8 cellular contexts compared by ENCODE assay signal in genomic region chr5:159341914-159342313, GRCh38. TPM values are rescaled to one million over a fixed set of nuclear protein-coding genes. Genes with fewer than 3 reads are reported as not detected.
DNase-seq lines count a peak whose midpoint lies in the region; ATAC-seq and TF ChIP-seq lines count a peak whose summit lies in the region.

No MANE protein-coding gene starts in this region.

- no peak overlapping the region for H4K8ac ChIP-seq in neuronal stem cell (ENCODE audit: low read depth, low read length)

- TF ChIP-seq CTCF in cardiac muscle cell (IDR thresholded peaks at IDR 0.05; ENCODE audit: low read depth, low read length) = no peak

- WGBS in neuronal stem cell (ENCODE audit: extremely low coverage in 2 of 2, insufficient read length in 2 of 2, insufficient replicate concordance in 1 of 2), 2 donors = no CpG with 5 or more reads among the region's 4 CpGs

- H3K9me3 ChIP-seq in cardiac muscle cell (ENCODE audit: low read depth) (no peaks in the 10 kb centered on the region), neuronal stem cell (replicated peaks in 1 of 2; ENCODE audit: control insufficient read depth in 2 of 2, insufficient read depth in 1 of 2, low read depth in 1 of 2, low read length in 2 of 2) (peaks cover 5 to 8% of the 10 kb centered on the region in 2 donors)

- H2BK15ac ChIP-seq in neuronal stem cell (ENCODE audit: low read length) = no peak overlapping the region

- H3K4me2 ChIP-seq in neuronal stem cell (ENCODE audit: insufficient read depth, low read length, poor library complexity, severe bottlenecking) = no peak overlapping the region

- no peak overlapping the region for H3K4ac ChIP-seq in neuronal stem cell (ENCODE audit: low read length)

- H3K79me1 ChIP-seq in neuronal stem cell (ENCODE audit: low read depth, low read length) = no peaks in the 10 kb centered on the region

- H2BK12ac ChIP-seq in neuronal stem cell (ENCODE audit: low read length) = no peak overlapping the region

- H3K4me3 ChIP-seq in cardiac muscle cell (no peak overlapping the region), neuronal stem cell (ENCODE audit: low read length in 2 of 2) (no peak overlapping the region)

- H2BK120ac ChIP-seq in neuronal stem cell (ENCODE audit: low read depth, low read length) = no peak overlapping the region

- H3K9ac ChIP-seq in neuronal stem cell (ENCODE audit: low read depth, low read length, poor library complexity) = no peak overlapping the region

- H3K27me3 ChIP-seq in cardiac muscle cell (no peaks in the 10 kb centered on the region), neuronal stem cell (ENCODE audit: control insufficient read depth in 3 of 3, insufficient read depth in 3 of 3, low read depth in 1 of 3, low read length in 3 of 3) (no peaks in the 10 kb centered on the region)

- peak; percentile 77 for DNase-seq in NOMO-1 treated with dmso at 0.1 percent for 144 hours (lab: John Stamatoyannopoulos, UW; ENCODE audit: unreplicated experiment)
- DNase-seq in activated T-cell treated with anti-CD3 and anti-CD28 coated beads for 48 hours (ENCODE audit: low read depth) = peak; percentile 41
- peak; percentile 45 to 70 for DNase-seq in cardiac muscle cell (ENCODE audit: low read depth in 1 of 2, low spot score in 1 of 2)
- peak; percentile 48 for DNase-seq in stimulated activated CD8-positive, alpha-beta memory T cell treated with anti-CD3 and anti-CD28 coated beads, Interleukin-12 subunit alpha, Interleukin-12 subunit beta, amount 100 ng/mL, for 1 hour (ENCODE audit: low read depth)
- no peak for DNase-seq in NCI-H345 (lab: John Stamatoyannopoulos, UW)
- DNase-seq in neuronal stem cell (ENCODE audit: low spot score) = no peak

- ATAC-seq in GM18909 (IDR thresholded peaks at IDR 0.05; ENCODE audit: poor library complexity, unreplicated experiment) (peak; percentile 52), GM19035 (IDR thresholded peaks at IDR 0.05; ENCODE audit: unreplicated experiment) (no peak)

- H2BK5ac ChIP-seq in neuronal stem cell (ENCODE audit: low read length) = no peak overlapping the region

- H3K18ac ChIP-seq in neuronal stem cell (ENCODE audit: low read length) = no peak overlapping the region

- H2AFZ ChIP-seq in neuronal stem cell (ENCODE audit: low read length) = no peak overlapping the region

- H3K14ac ChIP-seq in neuronal stem cell (ENCODE audit: low read length) = no peak overlapping the region

- H2AK5ac ChIP-seq in neuronal stem cell (ENCODE audit: low read depth, low read length) = no peak overlapping the region

- no peak overlapping the region for H4K91ac ChIP-seq in neuronal stem cell (ENCODE audit: low read depth, low read length, poor library complexity)

- H3K36me3 ChIP-seq in cardiac muscle cell = no peaks in the 10 kb centered on the region
- H3K36me3 ChIP-seq in neuronal stem cell (replicated peaks in 1 of 2; ENCODE audit: control insufficient read depth in 2 of 2, insufficient read depth in 2 of 2, low read length in 2 of 2) = no peaks in the 10 kb centered on the region

- no peak overlapping the region for H3K23ac ChIP-seq in neuronal stem cell (ENCODE audit: low read depth, low read length, poor library complexity)

- H3K4me1 ChIP-seq in cardiac muscle cell (ENCODE audit: low read depth) = peaks cover 3% of the 10 kb centered on the region
- no peaks in the 10 kb centered on the region for H3K4me1 ChIP-seq in neuronal stem cell (ENCODE audit: control insufficient read depth in 2 of 2, insufficient read depth in 1 of 2, low read depth in 1 of 2, low read length in 2 of 2)

- H3K27ac ChIP-seq in cardiac muscle cell (peak overlapping the region; percentile 9), neuronal stem cell (replicated peaks; ENCODE audit: low read length) (no peak overlapping the region)

RNA-seq across cellular contexts. Expression of gene IL12B, which starts 11.6 kb away (rescaled TPM):
- not detected in 2 replicates for total RNA-seq in cardiac muscle cell
- not detected in 2 replicates for polyA plus RNA-seq in cardiac muscle cell
- not detected for polyA plus RNA-seq in neuronal stem cell (2013, experiment 1 of 2)
- not detected for polyA plus RNA-seq in neuronal stem cell (2013, experiment 2 of 2)

Comparison
In these comparisons a context has a peak if more than half of its experiments do, and no peak if none do; other contexts are left out.
1. DNase-seq: peak in NOMO-1 treated with dmso at 0.1 percent for 144 hours (single experiment), activated T-cell treated with anti-CD3 and anti-CD28 coated beads for 48 hours (single experiment), cardiac muscle cell (2 of 2) and stimulated activated CD8-positive, alpha-beta memory T cell treated with anti-CD3 and anti-CD28 coated beads, Interleukin-12 subunit alpha, Interleukin-12 subunit beta, amount 100 ng/mL, for 1 hour (single experiment); none in NCI-H345 (single experiment) and neuronal stem cell (single experiment).